In the genomic region with DNA sequence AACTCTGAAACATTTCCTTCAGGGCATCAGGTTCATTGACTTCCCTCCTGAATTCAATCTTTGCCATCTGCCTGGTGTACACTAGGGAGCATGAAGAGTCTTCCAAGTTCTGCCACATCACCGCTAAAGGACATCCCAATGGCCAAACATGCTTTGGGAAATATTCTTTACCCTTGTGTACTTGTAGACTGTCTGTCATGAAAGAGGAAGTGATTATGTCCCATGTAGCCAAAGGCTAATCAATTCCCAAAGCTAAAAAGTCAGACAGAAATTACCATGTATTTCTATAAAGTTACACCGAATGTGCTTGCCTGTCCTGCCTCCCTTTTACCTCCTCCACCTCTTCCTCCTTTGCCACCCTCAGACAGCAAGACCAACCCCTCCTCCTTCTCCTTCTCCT, we compare ENCODE assay signal across 25 cellular contexts. TPM values are rescaled to one million over a fixed set of nuclear protein-coding genes. Genes with fewer than 3 reads are reported as not detected.
"Had no signal": no experiment of that assay in that cellular context is flagged by ENCODE, and none has a peak within 500 bp of the region (broad histone marks: within the 10 kb centered on the region; RNA-seq: fewer than 3 reads in every experiment).

No MANE protein-coding gene starts in this region.

- H3K4me3 ChIP-seq: right lobe of liver, skin epidermis, thyroid gland had no signal

- H3K27me3 ChIP-seq: heart left ventricle, right lobe of liver, thyroid gland had no signal

- H3K4me1 Mint-ChIP-seq: brain, nephron progenitor cell had no signal

- H3K36me3 Mint-ChIP-seq: brain had no signal

- H3K36me3 ChIP-seq: heart left ventricle, right lobe of liver, thyroid gland had no signal

- H3K9me3 Mint-ChIP-seq: stimulated activated naive CD8-positive, alpha-beta T cell treated with anti-CD3 and anti-CD28 coated beads, Interleukin-15, Interleukin-2, amounts not matched to agents 100 ng/mL and 50 ng/mL, for 24 hours had no signal

- ATAC-seq: activated CD8-positive, alpha-beta T cell treated with anti-CD3 and anti-CD28 coated beads, Interleukin-2, amount 10 ng/mL, durations not matched to agents 7 days and 5 days; left cardiac atrium; right lobe of liver had no signal

- DNase-seq: activated CD4-positive, alpha-beta T cell treated with anti-CD3 and anti-CD28 coated beads, Interleukin-2, amount 50 U/mL, for 1 hour; activated CD8-positive, alpha-beta T cell treated with anti-CD3 and anti-CD28 coated beads, Interleukin-2, amount 10 ng/mL, durations not matched to agents 7 days and 5 days; activated gamma-delta T cell treated with Interleukin-2 at 50 U/mL for 16 hours; aorta; caudate nucleus; heart left ventricle; islet precursor cell; left cardiac atrium; nephron progenitor cell; right lobe of liver; stimulated activated CD4-positive, alpha-beta T cell treated with anti-CD3 and anti-CD28 coated beads, Interleukin-1b, Interleukin-23, amount 100 ng/mL, for 48 hours; substantia nigra; thyroid gland had no signal

- H3K27ac Mint-ChIP-seq: activated CD8-positive, alpha-beta T cell treated with anti-CD3 and anti-CD28 coated beads, Interleukin-2, amount 10 ng/mL, durations not matched to agents 7 days and 5 days; activated naive CD4-positive, alpha-beta T cell treated with anti-CD3 and anti-CD28 coated beads, Interleukin-2, amount 50 U/mL, for 24 hours; activated T-helper 1 cell treated with anti-CD3 and anti-CD28 coated beads, Interleukin-12 subunit alpha, Interleukin-12 subunit beta, Interleukin-2, Interleukin-4 antibody, amounts not matched to agents 30 ng/mL and 10 ng/mL and 1 ng/mL, durations not matched to agents 14 hours and 24 hours and 36 hours; brain; nephron progenitor cell; stimulated activated naive CD8-positive, alpha-beta T cell treated with anti-CD3 and anti-CD28 coated beads, Interleukin-15, Interleukin-2, amounts not matched to agents 100 ng/mL and 50 ng/mL, for 24 hours had no signal

- H3K9me3 ChIP-seq: right lobe of liver, thyroid gland had no signal

- H3K4me1 ChIP-seq: thyroid gland had no signal

- H3K4me3 Mint-ChIP-seq: activated CD8-positive, alpha-beta T cell treated with anti-CD3 and anti-CD28 coated beads, Interleukin-2, amount 10 ng/mL, durations not matched to agents 7 days and 5 days; activated naive CD4-positive, alpha-beta T cell treated with anti-CD3 and anti-CD28 coated beads, Interleukin-2, amount 50 U/mL, for 24 hours; activated T-helper 1 cell treated with anti-CD3 and anti-CD28 coated beads, Interleukin-12 subunit alpha, Interleukin-12 subunit beta, Interleukin-2, Interleukin-4 antibody, amounts not matched to agents 30 ng/mL and 10 ng/mL and 1 ng/mL, durations not matched to agents 14 hours and 24 hours and 36 hours; brain; nephron progenitor cell; stimulated activated naive CD8-positive, alpha-beta T cell treated with anti-CD3 and anti-CD28 coated beads, Interleukin-15, Interleukin-2, amounts not matched to agents 100 ng/mL and 50 ng/mL, for 24 hours had no signal

- H3K27ac ChIP-seq: epithelial cell of prostate, heart left ventricle, right lobe of liver, skin epidermis, thyroid gland, VCaP had no signal

RNA-seq across cellular contexts. Expression of a gene that starts 49.9 kb away (rescaled TPM):
- total RNA-seq: activated CD8-positive, alpha-beta T cell treated with anti-CD3 and anti-CD28 coated beads, Interleukin-2, amount 10 ng/mL, durations not matched to agents 7 days and 5 days; activated T-helper 1 cell treated with anti-CD3 and anti-CD28 coated beads, Interleukin-12 subunit alpha, Interleukin-12 subunit beta, Interleukin-2, Interleukin-4 antibody, amounts not matched to agents 30 ng/mL and 10 ng/mL and 1 ng/mL, durations not matched to agents 14 hours and 24 hours and 36 hours; aorta; heart left ventricle; left cardiac atrium; liver; mononuclear cell; right lobe of liver; T-helper 2 cell treated with Interferon-gamma antibody and Interleukin-4, amounts not matched to agents 100 ng/mL and 5 ng/mL, for 36 hours; thyroid gland; ureter had no signal
- polyA plus RNA-seq: adipose tissue, aorta, heart left ventricle, liver had no signal
